32 cellular contexts compared by ENCODE assay signal in genomic region chr6:129555206-129555832, GRCh38.
A peak's percentile ranks its signal among the peaks of the same experiment; 100 is the strongest.
DNase-seq lines count a peak whose midpoint lies in the region; ATAC-seq, FAIRE-seq and TF ChIP-seq lines count a peak whose summit lies in the region.
"Had no signal": no experiment of that assay in that cellular context is flagged by ENCODE, and none has a peak within 500 bp of the region (broad histone marks: within the 10 kb centered on the region; RNA-seq: fewer than 3 reads in every experiment).

No MANE protein-coding gene starts in this region.

- H3K36me3 Mint-ChIP-seq in GM23338 (ENCODE audit: low read depth): no peaks in the 10 kb centered on the region
- H3K36me3 Mint-ChIP-seq in activated naive CD4-positive, alpha-beta T cell treated with anti-CD3 and anti-CD28 coated beads for 36 hours (ENCODE audit: low read depth): no peaks in the 10 kb centered on the region
- H3K36me3 Mint-ChIP-seq: activated naive CD8-positive, alpha-beta T cell treated with anti-CD3 and anti-CD28 coated beads, Interleukin-2, amount 10 ng/mL, durations not matched to agents 7 days and 5 days; brain; natural killer cell had no signal

- no peaks in the 10 kb centered on the region for H3F3A ChIP-seq in GM23338 (replicated peaks; ENCODE audit: low read depth)

- H3K79me2 ChIP-seq in GM23338 (replicated peaks; ENCODE audit: insufficient read depth): no peaks in the 10 kb centered on the region

- no peaks in the 10 kb centered on the region for H3K4me1 ChIP-seq in GM23338 (ENCODE audit: insufficient read depth)
- H3K4me1 ChIP-seq: foreskin keratinocyte, heart right ventricle, lower lobe of right lung, psoas muscle, tibial artery, vagina had no signal

- no peaks in the 10 kb centered on the region for H3K36me3 ChIP-seq in GM23338 (ENCODE audit: insufficient read depth)
- H3K36me3 ChIP-seq: tibial artery, vagina had no signal

- no peak overlapping the region for H3K4me3 ChIP-seq in GM23338
- H3K4me3 ChIP-seq in cardiac fibroblast (replicated peaks in 1 of 2; ENCODE audit: low read depth in 2 of 2, low read length in 2 of 2): no peak overlapping the region
- no peak overlapping the region for H3K4me3 ChIP-seq in fibroblast of villous mesenchyme (ENCODE audit: low read depth, low read length)
- H3K4me3 ChIP-seq: heart right ventricle, lower lobe of right lung, mucosa of descending colon, psoas muscle, tibial artery, vagina had no signal

- H3K27me3 ChIP-seq in GM23338 (ENCODE audit: insufficient read depth): no peaks in the 10 kb centered on the region
- H3K27me3 ChIP-seq: foreskin keratinocyte, heart right ventricle, tibial artery, vagina had no signal

- TF ChIP-seq CTCF in GM23338 (conservative IDR thresholded peaks at IDR 0.05; ENCODE audit: low read depth in 2 of 2): peak in 1 of 2 experiments; percentile 26; a peak in 2 of 4 replicates
- TF ChIP-seq CTCF in cardiac fibroblast (IDR thresholded peaks at IDR 0.05; ENCODE audit: low read depth, low read length): no peak
- TF ChIP-seq CTCF in fibroblast of villous mesenchyme (IDR thresholded peaks at IDR 0.05; ENCODE audit: insufficient read depth, low read depth, low read length): no peak

- no peaks in the 10 kb centered on the region for H4K20me1 ChIP-seq in GM23338 (replicated peaks; ENCODE audit: insufficient read depth)

- ATAC-seq in GM23338 (no peak), HG03378 (IDR thresholded peaks at IDR 0.05; ENCODE audit: unreplicated experiment) (no peak)
- ATAC-seq: foreskin keratinocyte, HCT116, heart right ventricle, lower lobe of right lung, mucosa of descending colon, natural killer cell, psoas muscle, sciatic nerve had no signal

- peak; percentile 5 for DNase-seq in GM23338 (ENCODE audit: low spot score)
- peak; percentile 56 to 77 for DNase-seq in cardiac fibroblast (ENCODE audit: low read depth in 2 of 2)
- DNase-seq in fibroblast of villous mesenchyme (ENCODE audit: low read depth): peak; percentile 68
- DNase-seq in NCI-H1436 treated with DMSO at 0.1 percent for 48 hours (lab: John Stamatoyannopoulos, UW): no peak
- DNase-seq in activated naive CD4-positive, alpha-beta T cell treated with anti-CD3 and anti-CD28 coated beads for 36 hours: no peak
- DNase-seq in HK-2 (ENCODE audit: unreplicated experiment): no peak
- DNase-seq: activated B cell treated with CpG ODN at 0.5 μM for 24 hours; activated CD4-positive, alpha-beta T cell treated with anti-CD3 and anti-CD28 coated beads, Interleukin-2, amount 10 ng/mL, durations not matched to agents 7 days and 5 days; activated effector memory CD4-positive, alpha-beta T cell treated with anti-CD3 and anti-CD28 coated beads, Interleukin-2, amount 50 U/mL, for 16 hours; activated naive CD8-positive, alpha-beta T cell treated with anti-CD3 and anti-CD28 coated beads, Interleukin-2, amount 10 ng/mL, durations not matched to agents 7 days and 5 days; activated T-cell treated with anti-CD3 and anti-CD28 coated beads, Interleukin-2, amount 50 U/mL, for 24 hours; CD8-positive, alpha-beta memory T cell; DMS153; foreskin keratinocyte; heart right ventricle; lower lobe of right lung; mucosa of descending colon; natural killer cell; NCI-H146; NCI-H2107; NCI-H510A; psoas muscle; stimulated activated CD4-positive, alpha-beta T cell treated with anti-CD3 and anti-CD28 coated beads, Interleukin-15, amount 100 ng/mL, for 24 hours; stimulated activated CD4-positive, alpha-beta T cell treated with anti-CD3 and anti-CD28 coated beads, Interleukin-4, amount 100 ng/mL, for 4 hours; tibial artery had no signal

- no peaks in the 10 kb centered on the region for H3K9me2 ChIP-seq in GM23338 (ENCODE audit: insufficient read depth)

- H2AFZ ChIP-seq in GM23338: no peak overlapping the region; the same call in 1 of the 2 replicates

- CTCF ChIA-PET in activated naive CD4-positive, alpha-beta T cell treated with anti-CD3 and anti-CD28 coated beads for 36 hours (lab: Charles Lee): interaction anchor here (0.5 to 1.6 kb wide), 2 partner anchors 12 to 26 kb away, joined by 3 to 4 read pairs; no protein-coding TSS in a partner anchor

- no peaks in the 10 kb centered on the region for H3K9me3 Mint-ChIP-seq in GM23338
- peaks cover 3% of the 10 kb centered on the region for H3K9me3 Mint-ChIP-seq in activated naive CD4-positive, alpha-beta T cell treated with anti-CD3 and anti-CD28 coated beads for 36 hours
- H3K9me3 Mint-ChIP-seq: activated B cell treated with CpG ODN at 0.5 μM for 24 hours; activated CD4-positive, alpha-beta T cell treated with anti-CD3 and anti-CD28 coated beads, Interleukin-2, amount 10 ng/mL, durations not matched to agents 7 days and 5 days; activated naive CD8-positive, alpha-beta T cell treated with anti-CD3 and anti-CD28 coated beads, Interleukin-2, amount 10 ng/mL, durations not matched to agents 7 days and 5 days; activated T-cell treated with anti-CD3 and anti-CD28 coated beads, Interleukin-2, amount 50 U/mL, for 24 hours; natural killer cell had no signal

- no peaks in the 10 kb centered on the region for H3K27me3 Mint-ChIP-seq in GM23338 (ENCODE audit: insufficient read depth, low read depth, poor library complexity)
- H3K27me3 Mint-ChIP-seq in activated naive CD4-positive, alpha-beta T cell treated with anti-CD3 and anti-CD28 coated beads for 36 hours (ENCODE audit: low read depth): peaks cover 5% of the 10 kb centered on the region
- H3K27me3 Mint-ChIP-seq: activated B cell treated with CpG ODN at 0.5 μM for 24 hours; CD8-positive, alpha-beta memory T cell had no signal

- no peak overlapping the region for H3K4me2 ChIP-seq in GM23338

- FAIRE-seq in A204.1 (lab: Jason Lieb, UNC): peak; percentile 97
- FAIRE-seq: GM12892 had no signal

- no peak overlapping the region for H3K27ac ChIP-seq in GM23338 (ENCODE audit: low read depth)
- H3K27ac ChIP-seq: foreskin keratinocyte, heart right ventricle, lower lobe of right lung, psoas muscle, tibial artery, vagina had no signal

- intact Hi-C loops in activated naive CD4-positive, alpha-beta T cell treated with anti-CD3 and anti-CD28 coated beads for 36 hours (cut with micrococcal nuclease): no loop called here

- H3K4me3 Mint-ChIP-seq in GM23338: no peak overlapping the region
- no peak overlapping the region for H3K4me3 Mint-ChIP-seq in activated naive CD4-positive, alpha-beta T cell treated with anti-CD3 and anti-CD28 coated beads for 36 hours
- H3K4me3 Mint-ChIP-seq: activated B cell treated with CpG ODN at 0.5 μM for 24 hours; activated CD4-positive, alpha-beta T cell treated with anti-CD3 and anti-CD28 coated beads, Interleukin-2, amount 10 ng/mL, durations not matched to agents 7 days and 5 days; activated naive CD8-positive, alpha-beta T cell treated with anti-CD3 and anti-CD28 coated beads, Interleukin-2, amount 10 ng/mL, durations not matched to agents 7 days and 5 days; activated T-cell treated with anti-CD3 and anti-CD28 coated beads, Interleukin-2, amount 50 U/mL, for 24 hours; brain; CD8-positive, alpha-beta memory T cell; natural killer cell had no signal

- H3K4me1 Mint-ChIP-seq in GM23338: no peaks in the 10 kb centered on the region; the same call in 2 of the 3 replicates
- H3K4me1 Mint-ChIP-seq in activated naive CD4-positive, alpha-beta T cell treated with anti-CD3 and anti-CD28 coated beads for 36 hours (ENCODE audit: low read depth): no peaks in the 10 kb centered on the region
- H3K4me1 Mint-ChIP-seq: activated B cell treated with CpG ODN at 0.5 μM for 24 hours; activated CD4-positive, alpha-beta T cell treated with anti-CD3 and anti-CD28 coated beads, Interleukin-2, amount 10 ng/mL, durations not matched to agents 7 days and 5 days; activated naive CD8-positive, alpha-beta T cell treated with anti-CD3 and anti-CD28 coated beads, Interleukin-2, amount 10 ng/mL, durations not matched to agents 7 days and 5 days; brain; CD8-positive, alpha-beta memory T cell; natural killer cell had no signal

- H3K27ac Mint-ChIP-seq in GM23338: no peak overlapping the region
- H3K27ac Mint-ChIP-seq in activated naive CD4-positive, alpha-beta T cell treated with anti-CD3 and anti-CD28 coated beads for 36 hours: no peak overlapping the region
- H3K27ac Mint-ChIP-seq: activated B cell treated with CpG ODN at 0.5 μM for 24 hours; activated CD4-positive, alpha-beta T cell treated with anti-CD3 and anti-CD28 coated beads, Interleukin-2, amount 10 ng/mL, durations not matched to agents 7 days and 5 days; activated naive CD8-positive, alpha-beta T cell treated with anti-CD3 and anti-CD28 coated beads, Interleukin-2, amount 10 ng/mL, durations not matched to agents 7 days and 5 days; activated T-cell treated with anti-CD3 and anti-CD28 coated beads, Interleukin-2, amount 50 U/mL, for 24 hours; brain; CD8-positive, alpha-beta memory T cell; natural killer cell had no signal

TF ChIP-seq in GM23338, 12 proteins besides CTCF, POLR2A, EP300 and RAD21 (continues in another document):
- TF ChIP-seq STAT1 (IDR thresholded peaks at IDR 0.05; ENCODE audit: unreplicated experiment) (no peak), CREB1 (CRISPR knock-in tag; IDR thresholded peaks at IDR 0.05; ENCODE audit: low read depth) (no peak), ZNF331 (CRISPR knock-in tag; IDR thresholded peaks at IDR 0.05; ENCODE audit: low read depth) (no peak)
- TF ChIP-seq, protein P1, sequence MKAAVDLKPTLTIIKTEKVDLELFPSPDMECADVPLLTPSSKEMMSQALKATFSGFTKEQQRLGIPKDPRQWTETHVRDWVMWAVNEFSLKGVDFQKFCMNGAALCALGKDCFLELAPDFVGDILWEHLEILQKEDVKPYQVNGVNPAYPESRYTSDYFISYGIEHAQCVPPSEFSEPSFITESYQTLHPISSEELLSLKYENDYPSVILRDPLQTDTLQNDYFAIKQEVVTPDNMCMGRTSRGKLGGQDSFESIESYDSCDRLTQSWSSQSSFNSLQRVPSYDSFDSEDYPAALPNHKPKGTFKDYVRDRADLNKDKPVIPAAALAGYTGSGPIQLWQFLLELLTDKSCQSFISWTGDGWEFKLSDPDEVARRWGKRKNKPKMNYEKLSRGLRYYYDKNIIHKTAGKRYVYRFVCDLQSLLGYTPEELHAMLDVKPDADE (IDR thresholded peaks at IDR 0.05): no peak

Comparison
In these comparisons a context has a peak if more than half of its experiments do, and no peak if none do; other contexts are left out.
1. DNase-seq: peak in GM23338 (single experiment), cardiac fibroblast (2 of 2) and fibroblast of villous mesenchyme (single experiment); none in NCI-H1436 treated with DMSO at 0.1 percent for 48 hours (single experiment), activated naive CD4-positive, alpha-beta T cell treated with anti-CD3 and anti-CD28 coated beads for 36 hours (single experiment) and HK-2 (single experiment).